In the genomic region with DNA sequence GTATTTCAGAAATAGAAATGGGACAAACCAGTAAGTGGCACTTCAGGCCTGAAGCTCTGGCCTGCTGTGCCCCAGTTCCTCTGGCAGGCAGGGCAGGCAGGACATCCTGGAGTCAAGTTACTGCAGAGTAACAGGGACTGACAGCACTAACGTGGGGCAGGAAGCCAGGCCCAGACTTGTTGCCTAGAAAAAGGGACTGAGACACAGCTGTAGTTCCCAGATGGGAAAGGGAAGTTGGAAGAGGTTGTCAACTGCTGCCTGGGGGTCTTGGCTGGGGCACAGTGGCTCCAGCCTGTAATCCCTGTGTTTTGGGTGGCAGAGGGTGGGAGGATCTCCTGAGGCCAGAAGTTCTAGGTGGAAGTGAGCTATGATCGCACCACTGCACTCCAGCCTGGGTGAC, we compare ENCODE assay signal across 9 cellular contexts.
DNase-seq lines count a peak whose midpoint lies in the region; ATAC-seq, FAIRE-seq and TF ChIP-seq lines count a peak whose summit lies in the region.
"Had no signal": no experiment of that assay in that cellular context is flagged by ENCODE, and none has a peak within 500 bp of the region (broad histone marks: within the 10 kb centered on the region; RNA-seq: fewer than 3 reads in every experiment).

No MANE protein-coding gene starts in this region.

- no peak for TF ChIP-seq CTCF in RWPE1 (conservative IDR thresholded peaks at IDR 0.05; ENCODE audit: low read depth)
- TF ChIP-seq CTCF in fibroblast of mammary gland (conservative IDR thresholded peaks at IDR 0.05; ENCODE audit: control insufficient read depth, insufficient read depth, low read depth, low read length) = no peak

- FAIRE-seq in GM19239 (lab: Jason Lieb, UNC) = no peak

- CTCF ChIA-PET in RWPE1 (lab: Yijun Ruan, JAX) = interaction anchor here (0.5 to 2.4 kb wide), 10 partner anchors 33 to 1092 kb away, joined by 3 to 15 read pairs (median 3); no protein-coding TSS in a partner anchor

- peak overlapping the region; percentile 68 for H3K27ac ChIP-seq in RWPE1

- POLR2A ChIA-PET in RWPE1 (lab: Yijun Ruan, JAX; ENCODE audit: low non-redundant PET) = no interaction called here

- no peak overlapping the region for H3K4me3 ChIP-seq in fibroblast of mammary gland (ENCODE audit: control insufficient read depth, low read depth, low read length)

- ATAC-seq in HG02759 (IDR thresholded peaks at IDR 0.05; ENCODE audit: unreplicated experiment) = no peak

- DNase-seq in GM03348 (ENCODE audit: low spot score) (peak; percentile 65), RWPE1 (ENCODE audit: low spot score) (peak; percentile 52), fibroblast of mammary gland (ENCODE audit: low read depth) (peak; percentile 65), pons (ENCODE audit: low spot score) (peak; percentile 48), GM19239 (ENCODE audit: insufficient read length, low spot score) (no peak), NCI-H1417 treated with DMSO at 0.1 percent for 48 hours (lab: John Stamatoyannopoulos, UW) (no peak), GM19238 (ENCODE audit: insufficient read length, low spot score) (no peak)
- DNase-seq: effector CD4-positive, alpha-beta T cell had no signal

Comparison
In these comparisons a context has a peak if more than half of its experiments do, and no peak if none do; other contexts are left out.
1. DNase-seq: peak in GM03348 (single experiment), RWPE1 (single experiment), fibroblast of mammary gland (single experiment) and pons (single experiment); none in GM19239 (single experiment), NCI-H1417 treated with DMSO at 0.1 percent for 48 hours (single experiment) and GM19238 (single experiment).